In genomic region chr4:121822047-121822446, GRCh38 we compare ENCODE assay signal across 9 cellular contexts. TPM values are rescaled to one million over a fixed set of nuclear protein-coding genes. Genes with fewer than 3 reads are reported as not detected.
DNase-seq lines count a peak whose midpoint lies in the region; ATAC-seq and TF ChIP-seq lines count a peak whose summit lies in the region.
"Had no signal": no experiment of that assay in that cellular context is flagged by ENCODE, and none has a peak within 500 bp of the region (broad histone marks: within the 10 kb centered on the region; RNA-seq: fewer than 3 reads in every experiment).

No MANE protein-coding gene starts in this region.

- H3K36me3 ChIP-seq in MG63, result peaks cover 58% of the 10 kb centered on the region

- peak overlapping the region; percentile 89 for H3K4me3 ChIP-seq in MG63

- no peaks in the 10 kb centered on the region for H3K9me3 ChIP-seq in MG63

- no peaks in the 10 kb centered on the region for H3K9me3 Mint-ChIP-seq in brain
- H3K9me3 Mint-ChIP-seq in nephron, result no peaks in the 10 kb centered on the region

- H3K27me3 Mint-ChIP-seq in brain, result peaks cover 4% of the 10 kb centered on the region
- no peaks in the 10 kb centered on the region for H3K27me3 Mint-ChIP-seq in nephron (ENCODE audit: low read depth)

- H3K4me3 Mint-ChIP-seq in brain (peak overlapping the region; percentile 88 to 97 (median 94)), nephron (peak overlapping the region; percentile 86 to 94 (median 89))

- H3K27me3 ChIP-seq in MG63, result no peaks in the 10 kb centered on the region

- H3K4me1 Mint-ChIP-seq in brain, result peaks cover 49% of the 10 kb centered on the region
- H3K4me1 Mint-ChIP-seq in nephron, result peaks cover 22% of the 10 kb centered on the region

- TF ChIP-seq CTCF in brain (conservative IDR thresholded peaks at IDR 0.05), result no peak
- TF ChIP-seq CTCF in nephron (IDR thresholded peaks at IDR 0.05; ENCODE audit: unreplicated experiment in 3 of 3), result no peak

- ATAC-seq in GM21528 (IDR thresholded peaks at IDR 0.05; ENCODE audit: low FRiP score, unreplicated experiment), result no peak

- DNase-seq in EH (ENCODE audit: low read depth) (peak; percentile 10), MG63 (no peak), GM19238 (ENCODE audit: insufficient read length, low spot score) (no peak), KG1 (lab: John Stamatoyannopoulos, UW) (no peak)
- DNase-seq in stimulated activated CD4-positive, alpha-beta T cell treated with anti-CD3 and anti-CD28 coated beads, Interleukin-4, amount 100 ng/mL, for 1 hour, result no peak
- DNase-seq: activated CD4-positive, alpha-beta T cell treated with anti-CD3 and anti-CD28 coated beads, Interleukin-2, amount 50 U/mL, for 4 hours had no signal

- H3K36me3 Mint-ChIP-seq in brain (peaks cover 14% of the 10 kb centered on the region), nephron (ENCODE audit: low read depth) (peaks cover 17% of the 10 kb centered on the region)

- H3K27ac Mint-ChIP-seq in brain (peak overlapping the region in 4 of 5 experiments; percentile 77 to 95 (median 79)), nephron (peak overlapping the region in 1 of 3 experiments; percentile 92)

RNA-seq across cellular contexts. Expression of gene CCNA2, which starts 1.6 kb away (rescaled TPM):
- 140 and 157 TPM in 2 replicates for total RNA-seq in MG63 (2014; rRNA removed; shearing (Covaris generic); ENCODE audit: low replicate concordance)
- polyA plus RNA-seq in brain (ENCODE audit: insufficient read depth, low read depth, low replicate concordance), result 16.8 TPM

RNA-seq across cellular contexts. Expression of gene EXOSC9, which starts 20.9 kb away (rescaled TPM):
- 69.5 and 76.5 TPM in 2 replicates for total RNA-seq in MG63 (2014; rRNA removed; shearing (Covaris generic); ENCODE audit: low replicate concordance)
- 15.0 TPM for polyA plus RNA-seq in brain (ENCODE audit: insufficient read depth, low read depth, low replicate concordance)

RNA-seq across cellular contexts. Expression of gene BBS7, which starts 48.2 kb away (rescaled TPM):
- 2.6 and 8.1 TPM in 2 replicates for total RNA-seq in MG63 (2014; rRNA removed; shearing (Covaris generic); ENCODE audit: low replicate concordance)
- polyA plus RNA-seq in brain (ENCODE audit: insufficient read depth, low read depth, low replicate concordance), result 6.0 TPM

RNA-seq across cellular contexts. Expression of gene SMIM43, which starts 57.1 kb away (rescaled TPM):
- total RNA-seq in MG63 (2014; rRNA removed; shearing (Covaris generic); ENCODE audit: low replicate concordance), result 2.2 and 3.4 TPM in 2 replicates
- 2.4 TPM for polyA plus RNA-seq in brain (ENCODE audit: insufficient read depth, low read depth, low replicate concordance)
